ENCODE assay signal across 9 cellular contexts in the genomic region with DNA sequence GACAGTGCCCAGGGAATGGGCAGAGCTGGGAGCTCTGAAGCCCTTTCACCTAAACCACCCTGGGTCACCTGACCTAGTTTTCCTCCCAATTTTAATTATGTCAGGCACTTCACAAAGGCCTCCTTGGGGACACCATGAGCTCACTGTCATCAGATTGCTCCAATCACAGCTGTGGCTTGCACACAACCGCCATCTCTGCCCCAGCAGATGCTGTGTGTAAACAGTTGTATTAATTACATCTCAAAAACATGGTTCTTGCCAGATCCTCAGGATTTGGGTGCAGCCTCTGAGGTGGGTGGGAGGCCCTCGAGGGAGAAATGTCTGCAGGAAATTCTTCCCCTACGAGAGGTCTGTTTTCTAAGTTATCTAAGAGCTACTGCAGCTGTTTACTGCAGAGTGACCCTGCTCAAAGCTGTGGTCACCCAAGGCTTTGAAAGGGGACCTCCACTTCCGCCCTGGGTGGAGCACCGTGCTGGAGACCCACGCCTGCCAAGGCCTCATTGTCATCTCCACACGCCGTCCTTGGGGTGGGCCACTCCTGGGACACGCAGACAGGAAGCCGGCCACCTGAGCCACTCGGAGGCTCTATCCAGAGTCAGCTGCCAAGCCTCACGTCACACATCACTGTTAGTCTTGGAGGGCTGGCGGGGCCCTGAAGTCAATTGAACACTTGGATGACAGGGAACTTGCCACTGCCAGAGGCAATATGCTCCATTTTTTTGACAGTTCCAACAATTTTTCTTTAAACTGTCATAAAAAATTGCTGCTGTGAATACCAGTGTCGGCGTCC.
DNase-seq lines count a peak whose midpoint lies in the region; ATAC-seq and TF ChIP-seq lines count a peak whose summit lies in the region.
"Had no signal": no experiment of that assay in that cellular context is flagged by ENCODE, and none has a peak within 500 bp of the region (broad histone marks: within the 10 kb centered on the region; RNA-seq: fewer than 3 reads in every experiment).

No MANE protein-coding gene starts in this region.

- no peak overlapping the region for H4K8ac ChIP-seq in mesendoderm (ENCODE audit: low read depth, low read length)

- H3K79me2 ChIP-seq in mesendoderm (ENCODE audit: control insufficient read depth, insufficient read depth, low read length) = no peaks in the 10 kb centered on the region

- H3K23ac ChIP-seq in mesendoderm (ENCODE audit: low read length) = no peak overlapping the region

- H3K27ac ChIP-seq in left ventricle myocardium inferior (replicated peaks) (peak overlapping the region; percentile 79), mesendoderm (ENCODE audit: low read depth, low read length) (no peak overlapping the region)

- H3K27me3 ChIP-seq in adipocyte (replicated peaks; ENCODE audit: control insufficient read depth, insufficient read depth, low read length) (no peaks in the 10 kb centered on the region), left ventricle myocardium inferior (ENCODE audit: low read depth) (no peaks in the 10 kb centered on the region), mesendoderm (ENCODE audit: insufficient read depth, low read length, poor library complexity) (no peaks in the 10 kb centered on the region)

- H3K4me2 ChIP-seq in mesendoderm (ENCODE audit: low read length) = no peak overlapping the region

- no peak overlapping the region for H2BK15ac ChIP-seq in mesendoderm (replicated peaks; ENCODE audit: low read depth)

- TF ChIP-seq CTCF in left ventricle myocardium inferior (IDR thresholded peaks at IDR 0.05; ENCODE audit: borderline replicate concordance) = no peak

- no peaks in the 10 kb centered on the region for H3K36me3 ChIP-seq in adipocyte (ENCODE audit: control insufficient read depth, insufficient read depth, low read length, severe bottlenecking)
- no peaks in the 10 kb centered on the region for H3K36me3 ChIP-seq in left ventricle myocardium inferior
- H3K36me3 ChIP-seq in mesendoderm (ENCODE audit: control insufficient read depth, insufficient read depth, low read length) = no peaks in the 10 kb centered on the region

- peaks cover 35% of the 10 kb centered on the region for H3K4me1 ChIP-seq in adipocyte (ENCODE audit: control insufficient read depth, insufficient read depth, low read length)
- peaks cover 55% of the 10 kb centered on the region for H3K4me1 ChIP-seq in left ventricle myocardium inferior
- H3K4me1 ChIP-seq in mesendoderm (ENCODE audit: control insufficient read depth, low read depth, low read length) = no peaks in the 10 kb centered on the region

- H3K56ac ChIP-seq in mesendoderm (ENCODE audit: low read length) = no peak overlapping the region

- no CpG with 5 or more reads among the region's 15 CpGs for WGBS in mesendoderm (ENCODE audit: extremely low coverage, insufficient coverage, low lambda C conversion rate)

- no peak overlapping the region for H3K18ac ChIP-seq in mesendoderm (ENCODE audit: low read length)

- H2BK120ac ChIP-seq in mesendoderm (ENCODE audit: low read depth, low read length) = no peak overlapping the region

- peak overlapping the region; percentile 36 for H3K4me3 ChIP-seq in adipocyte (ENCODE audit: low read length)
- peak overlapping the region; percentile 16 for H3K4me3 ChIP-seq in left ventricle myocardium inferior
- H3K4me3 ChIP-seq in mesendoderm (ENCODE audit: low read length) = no peak overlapping the region

- ATAC-seq in sciatic nerve = peak; percentile 81
- no peak for ATAC-seq in GM18498 (IDR thresholded peaks at IDR 0.05; ENCODE audit: unreplicated experiment)

- H3K79me1 ChIP-seq in mesendoderm (ENCODE audit: low read length) = no peaks in the 10 kb centered on the region

- DNase-seq in DMS79 treated with DMSO at 0.1 percent for 48 hours (lab: John Stamatoyannopoulos, UW) (peak; percentile 87), adipocyte (ENCODE audit: low read depth) (no peak), left ventricle myocardium inferior (peak; percentile 92), sciatic nerve (ENCODE audit: low spot score) (peak; percentile 92), cortex of kidney (lab: John Stamatoyannopoulos, UW) (no peak), mesendoderm (no peak), NCI-H2227 (lab: John Stamatoyannopoulos, UW; ENCODE audit: unreplicated experiment) (no peak)
- DNase-seq: NCI-H187 treated with DMSO at 0.1 percent for 48 hours had no signal

- peak overlapping the region; percentile 14 for H3K9ac ChIP-seq in adipocyte (ENCODE audit: low read length)
- no peak overlapping the region for H3K9ac ChIP-seq in mesendoderm (ENCODE audit: low read length)

- no peak overlapping the region for H2BK5ac ChIP-seq in mesendoderm (ENCODE audit: low read length)

- H2AK5ac ChIP-seq in mesendoderm (ENCODE audit: low read length) = no peak overlapping the region

- H3K9me3 ChIP-seq in adipocyte (ENCODE audit: control insufficient read depth, low read length) = no peaks in the 10 kb centered on the region
- H3K9me3 ChIP-seq in left ventricle myocardium inferior (replicated peaks) = no peaks in the 10 kb centered on the region

- intact Hi-C loops in left ventricle myocardium inferior (cut with micrococcal nuclease) = no loop called here
- intact Hi-C loops in sciatic nerve (cut with DNase I) = no loop called here

- no peak overlapping the region for H3K4ac ChIP-seq in mesendoderm (ENCODE audit: low read depth, low read length)

- H4K5ac ChIP-seq in mesendoderm (ENCODE audit: low read length) = no peak overlapping the region

Comparison
In these comparisons a context has a peak if more than half of its experiments do, and no peak if none do; other contexts are left out.
1. DNase-seq: peak in DMS79 treated with DMSO at 0.1 percent for 48 hours (single experiment), left ventricle myocardium inferior (single experiment) and sciatic nerve (single experiment); none in adipocyte (single experiment), cortex of kidney (single experiment), mesendoderm (single experiment) and NCI-H2227 (single experiment).